ENCODE assay signal across 8 cellular contexts in genomic region chr2:53859354-53860159, GRCh38. TPM values are rescaled to one million over a fixed set of nuclear protein-coding genes. Genes with fewer than 3 reads are reported as not detected.
A peak's percentile ranks its signal among the peaks of the same experiment; 100 is the strongest.
DNase-seq lines count a peak whose midpoint lies in the region; ATAC-seq and TF ChIP-seq lines count a peak whose summit lies in the region.

Gene GPR75 (minus strand): TSS chr2:53859967. CDS start chr2:53854756, 5,211 bp downstream.

- no peaks in the 10 kb centered on the region for H3K9me3 ChIP-seq in parathyroid adenoma (ENCODE audit: control insufficient read depth, low read length)

- H3K4me3 ChIP-seq in AG10803 (ENCODE audit: low read length) (peak within 1 kb of the TSS; percentile 47), astrocyte of the spinal cord (ENCODE audit: low read depth, low read length) (peak within 1 kb of the TSS; percentile 40), parathyroid adenoma (ENCODE audit: low read depth, low read length) (peak within 1 kb of the TSS; percentile 64)

- no peak for ATAC-seq in activated T-helper 17 cell treated with anti-CD3 and anti-CD28 coated beads, Interleukin-2, amount 50 U/mL, for 72 hours (replicated peaks)

- H3K27ac ChIP-seq in parathyroid adenoma = peak within 1 kb of the TSS; percentile 73

- TF ChIP-seq CTCF in AG10803 (conservative IDR thresholded peaks at IDR 0.05; ENCODE audit: low read length) (no peak), astrocyte of the spinal cord (IDR thresholded peaks at IDR 0.05; ENCODE audit: low read depth, low read length) (no peak), parathyroid adenoma (IDR thresholded peaks at IDR 0.05) (peak; percentile 15)

- H3K9ac ChIP-seq in parathyroid adenoma = no peak within 1 kb of the TSS

- peak; percentile 16 for DNase-seq in AG10803 (ENCODE audit: low read depth)
- DNase-seq in astrocyte of the spinal cord (ENCODE audit: low read depth, low spot score) = peak; percentile 26
- peak; percentile 29 for DNase-seq in hepatic stellate cell (ENCODE audit: low spot score)
- DNase-seq in SHP77 (lab: John Stamatoyannopoulos, UW) = no peak
- DNase-seq in NCI-H2107 treated with DMSO at 0.1 percent for 48 hours (lab: John Stamatoyannopoulos, UW; ENCODE audit: unreplicated experiment) = no peak
- no peak for DNase-seq in SHP77 treated with DMSO at 0.1 percent for 48 hours (lab: John Stamatoyannopoulos, UW)

- no peaks in the 10 kb centered on the region for H3K36me3 ChIP-seq in parathyroid adenoma (ENCODE audit: control insufficient read depth, insufficient read depth, low read length)

- no peaks in the 10 kb centered on the region for H3K27me3 Mint-ChIP-seq in activated T-helper 17 cell treated with anti-CD3 and anti-CD28 coated beads, Interleukin-2, amount 50 U/mL, for 72 hours

- no peaks in the 10 kb centered on the region for H3K27me3 ChIP-seq in parathyroid adenoma (ENCODE audit: control insufficient read depth, insufficient read depth, low read length)

- no peaks in the 10 kb centered on the region for H3K79me2 ChIP-seq in parathyroid adenoma

- H3K27ac Mint-ChIP-seq in activated T-helper 17 cell treated with anti-CD3 and anti-CD28 coated beads, Interleukin-2, amount 50 U/mL, for 72 hours = no peak within 1 kb of the TSS

- no peaks in the 10 kb centered on the region for H3K4me1 ChIP-seq in parathyroid adenoma

- no peak within 1 kb of the TSS for H3K4me3 Mint-ChIP-seq in activated T-helper 17 cell treated with anti-CD3 and anti-CD28 coated beads, Interleukin-2, amount 50 U/mL, for 72 hours

- peak within 1 kb of the TSS; percentile 93 for H2AFZ ChIP-seq in parathyroid adenoma

- peak within 1 kb of the TSS; percentile 79 for H3K4me2 ChIP-seq in parathyroid adenoma (ENCODE audit: low read length)

- no peaks in the 10 kb centered on the region for H3K9me3 Mint-ChIP-seq in activated T-helper 17 cell treated with anti-CD3 and anti-CD28 coated beads, Interleukin-2, amount 50 U/mL, for 72 hours

- no peaks in the 10 kb centered on the region for H3K4me1 Mint-ChIP-seq in activated T-helper 17 cell treated with anti-CD3 and anti-CD28 coated beads, Interleukin-2, amount 50 U/mL, for 72 hours

- H3K36me3 Mint-ChIP-seq in activated T-helper 17 cell treated with anti-CD3 and anti-CD28 coated beads, Interleukin-2, amount 50 U/mL, for 72 hours (ENCODE audit: low read depth) = peaks cover 28% of the 10 kb centered on the region

- in situ Hi-C loops in astrocyte of the spinal cord (cut with HindIII; ENCODE audit: low sequenced_read_pairs) = no loop called here

RNA-seq across cellular contexts. Expression of gene GPR75, which starts in this region (rescaled TPM):
- 1 to 10 TPM; 1.1 to 3.2 TPM for total RNA-seq in activated T-helper 17 cell treated with anti-CD3 and anti-CD28 coated beads, Interleukin-2, amount 50 U/mL, for 72 hours

Comparison
In these comparisons a context has a peak if more than half of its experiments do, and no peak if none do; other contexts are left out.
1. DNase-seq: peak in AG10803 (single experiment), astrocyte of the spinal cord (single experiment) and hepatic stellate cell (single experiment); none in SHP77 (0 of 2), NCI-H2107 treated with DMSO at 0.1 percent for 48 hours (single experiment) and SHP77 treated with DMSO at 0.1 percent for 48 hours (single experiment).
2. Peak in every context shown above with its lines, with median percentiles within 50 percentile points of each other: H3K4me3 ChIP-seq.